8 cellular contexts compared by ENCODE assay signal in the genomic region with DNA sequence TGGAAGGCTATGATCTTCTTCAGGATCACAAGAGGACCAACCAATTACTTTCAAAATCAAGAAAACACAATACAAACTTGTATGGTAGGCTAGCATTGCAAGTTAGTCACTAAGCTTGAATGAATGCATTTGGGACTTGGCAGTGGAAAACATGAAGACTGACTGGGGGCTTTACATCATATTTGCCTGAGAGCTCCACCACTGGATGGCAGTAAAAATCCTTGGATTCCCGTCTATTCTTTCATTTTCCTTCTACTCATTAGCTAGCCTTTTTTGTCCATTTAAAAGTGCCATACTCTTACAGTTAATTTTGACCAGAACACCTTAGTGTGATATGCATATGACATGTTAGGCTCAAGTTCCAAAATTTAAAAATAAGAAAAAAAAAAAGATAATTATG.
DNase-seq lines count a peak whose midpoint lies in the region; TF ChIP-seq lines count a peak whose summit lies in the region.

No MANE protein-coding gene starts in this region.

- no peak overlapping the region for H2AK5ac ChIP-seq in mesendoderm (ENCODE audit: low read length)

- H3K56ac ChIP-seq in mesendoderm (ENCODE audit: low read length), result no peak overlapping the region

- H2BK5ac ChIP-seq in mesendoderm (ENCODE audit: low read length), result no peak overlapping the region

- no peak overlapping the region for H4K5ac ChIP-seq in mesendoderm (ENCODE audit: low read length)

- DNase-seq in EH (ENCODE audit: low read depth) (peak; percentile 71), MG63 (peak; percentile 31), choroid plexus epithelial cell (ENCODE audit: low read depth) (peak; percentile 85), mesendoderm (peak; percentile 53), T-helper 9 cell (no peak), NCI-H2081 (lab: John Stamatoyannopoulos, UW) (no peak), posterior cingulate gyrus (no peak)
- DNase-seq in activated naive CD4-positive, alpha-beta T cell treated with Interleukin-2 at 50 U/mL for 16 hours, result no peak

- WGBS in mesendoderm (ENCODE audit: extremely low coverage, insufficient coverage, low lambda C conversion rate), result no CpG with 5 or more reads among the region's 1 CpG

- no peak overlapping the region for H3K4me2 ChIP-seq in mesendoderm (ENCODE audit: low read length)

- H3K79me2 ChIP-seq in mesendoderm (ENCODE audit: control insufficient read depth, insufficient read depth, low read length), result no peaks in the 10 kb centered on the region

- H3K79me1 ChIP-seq in mesendoderm (ENCODE audit: low read length), result no peaks in the 10 kb centered on the region

- peak; percentile 71 for TF ChIP-seq CTCF in choroid plexus epithelial cell (conservative IDR thresholded peaks at IDR 0.05; ENCODE audit: low read depth, low read length)

- H3K4me3 ChIP-seq in MG63 (no peak overlapping the region), choroid plexus epithelial cell (ENCODE audit: low read depth, low read length) (no peak overlapping the region), mesendoderm (ENCODE audit: low read length) (no peak overlapping the region)

- no peak overlapping the region for H2BK15ac ChIP-seq in mesendoderm (replicated peaks; ENCODE audit: low read depth)

- no peaks in the 10 kb centered on the region for H3K27me3 ChIP-seq in MG63
- H3K27me3 ChIP-seq in mesendoderm (ENCODE audit: insufficient read depth, low read length, poor library complexity), result no peaks in the 10 kb centered on the region

- H3K4ac ChIP-seq in mesendoderm (ENCODE audit: low read depth, low read length), result no peak overlapping the region

- no peak overlapping the region for H3K27ac ChIP-seq in mesendoderm (ENCODE audit: low read depth, low read length)

- no peak overlapping the region for H4K8ac ChIP-seq in mesendoderm (ENCODE audit: low read depth, low read length)

- H3K36me3 ChIP-seq in MG63 (no peaks in the 10 kb centered on the region), mesendoderm (ENCODE audit: control insufficient read depth, insufficient read depth, low read length) (no peaks in the 10 kb centered on the region)

- no peak overlapping the region for H3K23ac ChIP-seq in mesendoderm (ENCODE audit: low read length)

- no peak overlapping the region for H3K9ac ChIP-seq in mesendoderm (ENCODE audit: low read length)

- intact Hi-C loops in posterior cingulate gyrus (cut with DNase I), result loop anchor here (10.0 kb wide), 1 partner anchor 172 kb away; no protein-coding TSS in a partner anchor

- no peaks in the 10 kb centered on the region for H3K9me3 ChIP-seq in MG63

- H3K4me1 ChIP-seq in mesendoderm (ENCODE audit: control insufficient read depth, low read depth, low read length), result no peaks in the 10 kb centered on the region

- no peak overlapping the region for H2BK120ac ChIP-seq in mesendoderm (ENCODE audit: low read depth, low read length)

- H3K18ac ChIP-seq in mesendoderm (ENCODE audit: low read length), result no peak overlapping the region

Comparison
In these comparisons a context has a peak if more than half of its experiments do, and no peak if none do; other contexts are left out.
1. DNase-seq: peak in EH (single experiment), MG63 (single experiment), choroid plexus epithelial cell (single experiment) and mesendoderm (single experiment); none in T-helper 9 cell (single experiment), activated naive CD4-positive, alpha-beta T cell treated with Interleukin-2 at 50 U/mL for 16 hours (single experiment), NCI-H2081 (0 of 2) and posterior cingulate gyrus (0 of 10).